In the genomic region with DNA sequence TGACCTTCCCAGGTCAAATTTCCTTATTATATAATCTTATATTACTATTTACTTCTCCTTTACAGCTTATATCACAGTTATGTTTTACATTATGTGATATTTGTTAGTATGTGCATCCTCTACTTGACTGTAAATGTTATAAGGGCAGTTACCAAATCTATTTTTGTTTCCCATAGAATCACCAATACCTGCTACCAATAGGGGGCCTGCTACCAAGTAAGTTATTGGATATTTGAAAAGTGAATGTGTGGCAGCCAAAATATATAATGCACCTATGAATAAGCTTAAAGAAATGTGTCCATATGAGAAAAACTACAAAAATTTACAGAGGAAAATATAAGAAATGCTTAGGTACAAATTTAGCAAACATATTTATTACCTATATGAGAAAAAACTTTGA, we compare ENCODE assay signal across 36 cellular contexts. TPM values are rescaled to one million over a fixed set of nuclear protein-coding genes. Genes with fewer than 3 reads are reported as not detected.
"Had no signal": no experiment of that assay in that cellular context is flagged by ENCODE, and none has a peak within 500 bp of the region (broad histone marks: within the 10 kb centered on the region; RNA-seq: fewer than 3 reads in every experiment).

No MANE protein-coding gene starts in this region.

- H3K36me3 ChIP-seq: breast epithelium, heart left ventricle, neutrophil, ovary, thoracic aorta, upper lobe of left lung, vagina had no signal

- H3K27ac Mint-ChIP-seq: activated CD4-positive, alpha-beta memory T cell treated with anti-CD3 and anti-CD28 coated beads for 36 hours; activated naive CD4-positive, alpha-beta T cell treated with anti-CD3 and anti-CD28 coated beads, Interleukin-2, amount 50 U/mL, for 24 hours; activated naive CD8-positive, alpha-beta T cell treated with anti-CD3 and anti-CD28 coated beads, Interleukin-2, amount 50 U/mL, for 24 hours; activated T-helper 2 cell treated with anti-CD3 and anti-CD28 coated beads, Interferon-gamma antibody, Interleukin-2, Interleukin-4, amounts not matched to agents 10 μg/mL and 5 μg/mL and 100 μg/mL, durations not matched to agents 14 hours and 24 hours and 36 hours; immature natural killer cell; nephron; progenitor cell of endocrine pancreas; stimulated activated effector memory CD8-positive, alpha-beta T cell treated with anti-CD3 and anti-CD28 coated beads, Interleukin-12 subunit alpha, Interleukin-12 subunit beta, amount 100 ng/mL, for 72 hours; stimulated activated naive CD8-positive, alpha-beta T cell treated with anti-CD3 and anti-CD28 coated beads, Interleukin-15, Interleukin-2, amounts not matched to agents 100 ng/mL and 50 ng/mL, for 24 hours had no signal

- DNase-seq: activated CD4-positive, alpha-beta memory T cell treated with anti-CD3 and anti-CD28 coated beads for 36 hours; activated CD4-positive, alpha-beta T cell treated with anti-CD3 and anti-CD28 coated beads for 48 hours; activated CD8-positive, alpha-beta memory T cell treated with anti-CD3 and anti-CD28 coated beads, Interleukin-2, amount 50 U/mL, for 48 hours; activated naive CD8-positive, alpha-beta T cell treated with anti-CD3 and anti-CD28 coated beads, Interleukin-2, amount 50 U/mL, for 24 hours; activated T-cell treated with anti-CD3 and anti-CD28 coated beads, Interleukin-2, amount 50 U/mL, for 4 hours; amygdala; central memory CD4-positive, alpha-beta T cell; effector CD8-positive, alpha-beta T cell; erythroblast; foreskin fibroblast; heart left ventricle; hypothalamus; immature natural killer cell; kidney; left colon; mammary epithelial cell; ovary; stimulated activated CD4-positive, alpha-beta T cell treated with anti-CD3 and anti-CD28 coated beads, Interleukin-4, amount 100 ng/mL, for 24 hours; upper lobe of left lung had no signal

- H3K9me3 Mint-ChIP-seq: activated CD4-positive, alpha-beta memory T cell treated with anti-CD3 and anti-CD28 coated beads for 36 hours; activated naive CD4-positive, alpha-beta T cell treated with anti-CD3 and anti-CD28 coated beads, Interleukin-2, amount 50 U/mL, for 24 hours; activated naive CD8-positive, alpha-beta T cell treated with anti-CD3 and anti-CD28 coated beads, Interleukin-2, amount 50 U/mL, for 24 hours; activated T-cell treated with anti-CD3 and anti-CD28 coated beads, Interleukin-2, amount 50 U/mL, for 4 hours; activated T-helper 2 cell treated with anti-CD3 and anti-CD28 coated beads, Interferon-gamma antibody, Interleukin-2, Interleukin-4, amounts not matched to agents 10 μg/mL and 5 μg/mL and 100 μg/mL, durations not matched to agents 14 hours and 24 hours and 36 hours; stimulated activated effector memory CD8-positive, alpha-beta T cell treated with anti-CD3 and anti-CD28 coated beads, Interleukin-12 subunit alpha, Interleukin-12 subunit beta, amount 100 ng/mL, for 72 hours; stimulated activated naive CD8-positive, alpha-beta T cell treated with anti-CD3 and anti-CD28 coated beads, Interleukin-15, Interleukin-2, amounts not matched to agents 100 ng/mL and 50 ng/mL, for 24 hours had no signal

- H3K4me1 Mint-ChIP-seq: activated naive CD4-positive, alpha-beta T cell treated with anti-CD3 and anti-CD28 coated beads, Interleukin-2, amount 50 U/mL, for 24 hours; activated naive CD8-positive, alpha-beta T cell treated with anti-CD3 and anti-CD28 coated beads, Interleukin-2, amount 50 U/mL, for 24 hours; immature natural killer cell; nephron; stimulated activated effector memory CD8-positive, alpha-beta T cell treated with anti-CD3 and anti-CD28 coated beads, Interleukin-12 subunit alpha, Interleukin-12 subunit beta, amount 100 ng/mL, for 72 hours had no signal

- H3K4me1 ChIP-seq: breast epithelium, heart left ventricle, upper lobe of left lung, vagina had no signal

- H3K4me3 Mint-ChIP-seq: activated CD4-positive, alpha-beta memory T cell treated with anti-CD3 and anti-CD28 coated beads for 36 hours; activated naive CD4-positive, alpha-beta T cell treated with anti-CD3 and anti-CD28 coated beads, Interleukin-2, amount 50 U/mL, for 24 hours; activated naive CD8-positive, alpha-beta T cell treated with anti-CD3 and anti-CD28 coated beads, Interleukin-2, amount 50 U/mL, for 24 hours; activated T-cell treated with anti-CD3 and anti-CD28 coated beads, Interleukin-2, amount 50 U/mL, for 4 hours; immature natural killer cell; nephron; stimulated activated effector memory CD8-positive, alpha-beta T cell treated with anti-CD3 and anti-CD28 coated beads, Interleukin-12 subunit alpha, Interleukin-12 subunit beta, amount 100 ng/mL, for 72 hours; stimulated activated naive CD8-positive, alpha-beta T cell treated with anti-CD3 and anti-CD28 coated beads, Interleukin-15, Interleukin-2, amounts not matched to agents 100 ng/mL and 50 ng/mL, for 24 hours had no signal

- H3K27me3 ChIP-seq: breast epithelium, heart left ventricle, neutrophil, ovary, upper lobe of left lung, vagina had no signal

- H3K4me3 ChIP-seq: breast epithelium, heart left ventricle, ovary, skin epidermis, thoracic aorta, upper lobe of left lung, vagina had no signal

- H3K27me3 Mint-ChIP-seq: activated CD4-positive, alpha-beta memory T cell treated with anti-CD3 and anti-CD28 coated beads for 36 hours; progenitor cell of endocrine pancreas had no signal

- H3K9me3 ChIP-seq: breast epithelium, neutrophil, ovary, thoracic aorta, upper lobe of left lung, vagina had no signal

- H3K36me3 Mint-ChIP-seq: activated CD4-positive, alpha-beta memory T cell treated with anti-CD3 and anti-CD28 coated beads for 36 hours; activated naive CD4-positive, alpha-beta T cell treated with anti-CD3 and anti-CD28 coated beads, Interleukin-2, amount 50 U/mL, for 24 hours; stimulated activated effector memory CD8-positive, alpha-beta T cell treated with anti-CD3 and anti-CD28 coated beads, Interleukin-12 subunit alpha, Interleukin-12 subunit beta, amount 100 ng/mL, for 72 hours had no signal

- ATAC-seq: activated naive CD8-positive, alpha-beta T cell treated with anti-CD3 and anti-CD28 coated beads, Interleukin-2, amount 50 U/mL, for 24 hours; activated T-cell treated with anti-CD3 and anti-CD28 coated beads, Interleukin-2, amount 50 U/mL, for 4 hours; heart left ventricle; left colon; sciatic nerve; stimulated activated effector memory CD8-positive, alpha-beta T cell treated with anti-CD3 and anti-CD28 coated beads, Interleukin-12 subunit alpha, Interleukin-12 subunit beta, amount 100 ng/mL, for 72 hours had no signal

- H3K27ac ChIP-seq: breast epithelium, heart left ventricle, neutrophil, ovary, skin epidermis, thoracic aorta, upper lobe of left lung, vagina, VCaP had no signal

RNA-seq across cellular contexts. Expression of a gene that starts 23.9 kb away (rescaled TPM):
- total RNA-seq: activated CD4-positive, alpha-beta memory T cell treated with anti-CD3 and anti-CD28 coated beads for 36 hours; activated T-cell treated with anti-CD3 and anti-CD28 coated beads, Interleukin-2, amount 50 U/mL, for 4 hours; activated T-helper 2 cell treated with anti-CD3 and anti-CD28 coated beads, Interferon-gamma antibody, Interleukin-2, Interleukin-4, amounts not matched to agents 10 μg/mL and 5 μg/mL and 100 μg/mL, durations not matched to agents 14 hours and 24 hours and 36 hours; breast epithelium; dermis microvascular lymphatic vessel endothelial cell; heart left ventricle; kidney; left colon; liver; mammary epithelial cell; ovary; progenitor cell of endocrine pancreas; sciatic nerve; subcutaneous adipose tissue; T-helper 1 cell treated with Interleukin-12 subunit alpha and Interleukin-12 subunit beta and Interleukin-4 antibody, amounts not matched to agents 30 ng/mL and 1 ng/mL, for 36 hours; thoracic aorta; upper lobe of left lung; vagina had no signal
